Comparison of ENCODE assay signal across 16 cellular contexts in genomic region chr19:13883665-13884064, GRCh38. TPM values are rescaled to one million over a fixed set of nuclear protein-coding genes. Genes with fewer than 3 reads are reported as not detected.
DNase-seq lines count a peak whose midpoint lies in the region; ATAC-seq, FAIRE-seq and TF ChIP-seq lines count a peak whose summit lies in the region.
"Had no signal": no experiment of that assay in that cellular context is flagged by ENCODE, and none has a peak within 500 bp of the region (broad histone marks: within the 10 kb centered on the region; RNA-seq: fewer than 3 reads in every experiment).

No MANE protein-coding gene starts in this region.

- no peaks in the 10 kb centered on the region for H3K9me3 ChIP-seq in CD4-positive, alpha-beta T cell (ENCODE audit: control insufficient read depth, low read length)
- H3K9me3 ChIP-seq in astrocyte (ENCODE audit: insufficient read depth, low read depth, low read length), result no peaks in the 10 kb centered on the region
- H3K9me3 ChIP-seq in kidney (ENCODE audit: control insufficient read depth in 1 of 2, low read length in 2 of 2), result no peaks in the 10 kb centered on the region
- no peaks in the 10 kb centered on the region for H3K9me3 ChIP-seq in psoas muscle

- no peak overlapping the region for H3K27ac Mint-ChIP-seq in CD4-positive, alpha-beta T cell
- peak overlapping the region; percentile 53 for H3K27ac Mint-ChIP-seq in astrocyte (ENCODE audit: unreplicated experiment)
- H3K27ac Mint-ChIP-seq: memory B cell had no signal

- no peaks in the 10 kb centered on the region for H3K27me3 Mint-ChIP-seq in CD4-positive, alpha-beta T cell
- peaks cover 6% of the 10 kb centered on the region for H3K27me3 Mint-ChIP-seq in astrocyte (ENCODE audit: low read depth, unreplicated experiment)
- H3K27me3 Mint-ChIP-seq: memory B cell, progenitor cell of endocrine pancreas had no signal

- POLR2A ChIA-PET in AG04449 (lab: Yijun Ruan, JAX), result no interaction called here
- POLR2A ChIA-PET in CD4-positive, alpha-beta T cell (lab: Charles Lee), result no interaction called here

- H3K4me3 ChIP-seq in AG04449 (ENCODE audit: low read depth, low read length) (no peak overlapping the region), astrocyte (ENCODE audit: insufficient read depth, low read depth, low read length) (no peak overlapping the region), kidney epithelial cell (ENCODE audit: low read depth, low read length) (no peak overlapping the region), kidney (ENCODE audit: low read length in 2 of 2) (no peak overlapping the region), psoas muscle (no peak overlapping the region)
- H3K4me3 ChIP-seq: hepatocyte had no signal

- CTCF ChIA-PET in AG04449 (lab: Yijun Ruan, JAX), result interaction anchor here (0.9 to 13.2 kb wide), 8 partner anchors 10 to 264 kb away, joined by 3 to 184 read pairs (median 6); partner anchors contain the start of genes CC2D1A and MISP3
- CTCF ChIA-PET in CD4-positive, alpha-beta T cell (lab: Charles Lee), result interaction anchor here (0.6 to 1.1 kb wide), 2 partner anchors 187 to 689 kb away, joined by 3 read pairs; no protein-coding TSS in a partner anchor

- FAIRE-seq in astrocyte (lab: Jason Lieb, UNC), result no peak
- FAIRE-seq in kidney (lab: Jason Lieb, UNC), result no peak
- FAIRE-seq in HTR-8/SVneo (lab: Jason Lieb, UNC), result no peak
- FAIRE-seq: RCC 7860 had no signal

- no peaks in the 10 kb centered on the region for H3K36me3 Mint-ChIP-seq in CD4-positive, alpha-beta T cell (ENCODE audit: low read depth)
- no peaks in the 10 kb centered on the region for H3K36me3 Mint-ChIP-seq in astrocyte (ENCODE audit: low read depth, unreplicated experiment)
- H3K36me3 Mint-ChIP-seq: memory B cell had no signal

- no peaks in the 10 kb centered on the region for H3K27me3 ChIP-seq in CD4-positive, alpha-beta T cell (ENCODE audit: control insufficient read depth, insufficient read depth, low read length)
- H3K27me3 ChIP-seq in astrocyte (ENCODE audit: insufficient read depth, low read length) (peaks cover 2% of the 10 kb centered on the region), kidney epithelial cell (ENCODE audit: control insufficient read depth, insufficient read depth, low read length) (peaks cover 5% of the 10 kb centered on the region), psoas muscle (ENCODE audit: insufficient read depth in 3 of 3, low read length in 2 of 3) (no peaks in the 10 kb centered on the region)
- H3K27me3 ChIP-seq: hepatocyte had no signal

- TF ChIP-seq CTCF in AG04449 (IDR thresholded peaks at IDR 0.05; ENCODE audit: insufficient read depth, low read length, missing control alignments), result peak; percentile 36
- no peak for TF ChIP-seq CTCF in CD4-positive, alpha-beta T cell (IDR thresholded peaks at IDR 0.05)
- TF ChIP-seq CTCF in astrocyte (IDR thresholded peaks at IDR 0.05; ENCODE audit: insufficient read depth, low read depth, low read length), result peak; percentile 11
- TF ChIP-seq CTCF in kidney epithelial cell (IDR thresholded peaks at IDR 0.05; ENCODE audit: insufficient read depth, low read length, poor library complexity, severe bottlenecking), result peak; percentile 25
- TF ChIP-seq CTCF in kidney (IDR thresholded peaks at IDR 0.05; ENCODE audit: borderline replicate concordance, extremely low read depth, insufficient read depth), result no peak
- no peak for TF ChIP-seq CTCF in psoas muscle (IDR thresholded peaks at IDR 0.05)

- no peaks in the 10 kb centered on the region for H3K79me2 ChIP-seq in astrocyte (ENCODE audit: insufficient read depth, low read length)
- H3K79me2 ChIP-seq: hepatocyte had no signal

- H3K27ac ChIP-seq in CD4-positive, alpha-beta T cell (ENCODE audit: low read depth, low read length), result no peak overlapping the region
- H3K27ac ChIP-seq in astrocyte (ENCODE audit: low read depth, low read length), result no peak overlapping the region
- no peak overlapping the region for H3K27ac ChIP-seq in kidney (ENCODE audit: low read depth in 2 of 2, low read length in 2 of 2)
- H3K27ac ChIP-seq in psoas muscle, result no peak overlapping the region
- H3K27ac ChIP-seq: hepatocyte had no signal

- intact Hi-C loops in CD4-positive, alpha-beta T cell (cut with DNase I, micrococcal nuclease), result loop anchor here (5.0 to 10.0 kb wide), 4 partner anchors 69 to 591 kb away; partner anchors contain the start of genes ADGRL1 (in 1 of the 2), DCAF15 (in 1 of the 2) and PTGER1 (in 1 of the 2)
- intact Hi-C loops in kidney (cut with DNase I) (loop anchor here (10.0 kb wide), 1 partner anchor 171 kb away; no protein-coding TSS in a partner anchor), psoas muscle (cut with DNase I) (loop anchor here (5.0 to 10.0 kb wide), 2 partner anchors 189 to 461 kb away; partner anchors contain the start of gene MISP3 (in 1 of the 2))

- peaks cover 41% of the 10 kb centered on the region for H3K4me1 Mint-ChIP-seq in CD4-positive, alpha-beta T cell (ENCODE audit: low read depth)
- H3K4me1 Mint-ChIP-seq in astrocyte (ENCODE audit: low read depth, unreplicated experiment), result peaks cover 16% of the 10 kb centered on the region

- H3K36me3 ChIP-seq in astrocyte (ENCODE audit: insufficient read depth, low read length) (no peaks in the 10 kb centered on the region), kidney epithelial cell (ENCODE audit: control insufficient read depth, insufficient read depth, low read length) (no peaks in the 10 kb centered on the region), kidney (ENCODE audit: control insufficient read depth in 1 of 2, insufficient read depth in 2 of 2, low read length in 2 of 2) (no peaks in the 10 kb centered on the region), psoas muscle (ENCODE audit: insufficient read depth in 1 of 2, low read depth in 1 of 2) (no peaks in the 10 kb centered on the region)

- 65 to 79% (median 70%) methylated on average over 6 of the region's 6 CpGs for WGBS in psoas muscle, 3 donors

- H3K9me3 Mint-ChIP-seq in CD4-positive, alpha-beta T cell, result no peaks in the 10 kb centered on the region
- no peaks in the 10 kb centered on the region for H3K9me3 Mint-ChIP-seq in astrocyte (ENCODE audit: unreplicated experiment)
- H3K9me3 Mint-ChIP-seq: memory B cell had no signal

- ATAC-seq in CD4-positive, alpha-beta T cell (ENCODE audit: poor library complexity), result no peak
- ATAC-seq in psoas muscle, result no peak
- ATAC-seq: stimulated activated naive CD8-positive, alpha-beta T cell treated with anti-CD3 and anti-CD28 coated beads, Interleukin-15, Interleukin-2, amounts not matched to agents 100 U/mL and 50 U/mL, for 24 hours had no signal

- H3K4me3 Mint-ChIP-seq in CD4-positive, alpha-beta T cell, result peak overlapping the region; percentile 38
- peak overlapping the region; percentile 21 for H3K4me3 Mint-ChIP-seq in astrocyte (ENCODE audit: unreplicated experiment)
- H3K4me3 Mint-ChIP-seq: memory B cell had no signal

- H3K4me1 ChIP-seq in astrocyte (ENCODE audit: insufficient read depth, low read length) (peaks cover 24% of the 10 kb centered on the region), kidney (ENCODE audit: control insufficient read depth in 1 of 2, insufficient read depth in 1 of 2, low read depth in 1 of 2, low read length in 2 of 2) (peaks cover 0 to 13% of the 10 kb centered on the region in 2 donors), psoas muscle (peaks cover 15% of the 10 kb centered on the region)

- H3K4me2 ChIP-seq in astrocyte (ENCODE audit: low read length), result no peak overlapping the region
- H3K4me2 ChIP-seq: hepatocyte had no signal

- no peak for DNase-seq in AG04449 (ENCODE audit: low read depth, low spot score)
- DNase-seq in CD4-positive, alpha-beta T cell, result no peak
- no peak for DNase-seq in astrocyte (ENCODE audit: low read depth)
- no peak for DNase-seq in kidney epithelial cell (ENCODE audit: low read depth)
- no peak for DNase-seq in GM19238 (ENCODE audit: insufficient read length, low spot score)
- DNase-seq in kidney, result no peak
- DNase-seq in HTR-8/SVneo (ENCODE audit: insufficient read length, low spot score), result no peak
- DNase-seq in psoas muscle, result no peak
- DNase-seq: activated CD8-positive, alpha-beta memory T cell treated with anti-CD3 and anti-CD28 coated beads for 24 hours; NCI-H345; stimulated activated CD4-positive, alpha-beta T cell treated with anti-CD3 and anti-CD28 coated beads, Interleukin-1b, Interleukin-23, amount 100 ng/mL, for 48 hours; stimulated activated naive CD8-positive, alpha-beta T cell treated with anti-CD3 and anti-CD28 coated beads, Interleukin-15, Interleukin-2, amounts not matched to agents 100 U/mL and 50 U/mL, for 24 hours had no signal

- no peak overlapping the region for H3K9ac ChIP-seq in astrocyte (ENCODE audit: low read length)
- no peak overlapping the region for H3K9ac ChIP-seq in kidney (ENCODE audit: low read length in 2 of 2)

- H4K20me1 ChIP-seq in astrocyte (ENCODE audit: insufficient read depth, low read length), result no peaks in the 10 kb centered on the region

- H2AFZ ChIP-seq in astrocyte (ENCODE audit: low read depth, low read length), result no peak overlapping the region
- H2AFZ ChIP-seq: hepatocyte had no signal

RNA-seq across cellular contexts. Expression of gene NANOS3, which starts 6.7 kb away (rescaled TPM):
- total RNA-seq in CD4-positive, alpha-beta T cell, result under 1 TPM in 1 of 2 experiments, not detected in 1; 0.87 TPM
- total RNA-seq in astrocyte (1.1 and 2.9 TPM in 2 replicates), kidney epithelial cell (0.68 TPM in 1 of 2 replicates, not detected in the other), kidney (0.35 TPM), psoas muscle (not detected)
- polyA plus RNA-seq in kidney (ENCODE audit: insufficient read depth, low read depth, low replicate concordance) (not detected), psoas muscle (not detected)

RNA-seq across cellular contexts. Expression of gene BRME1, which starts 22.3 kb away (rescaled TPM):
- total RNA-seq in CD4-positive, alpha-beta T cell, result 1 to 10 TPM; 1.1 to 1.3 TPM
- total RNA-seq in astrocyte (0.68 and 0.91 TPM in 2 replicates), kidney epithelial cell (1.7 and 2.5 TPM in 2 replicates), kidney (1.8 TPM), psoas muscle (1 to 10 TPM in 2 of 4 donors, under 1 TPM in 2; 0.27 to 1.5 (median 1.0) TPM)
- polyA plus RNA-seq in kidney (ENCODE audit: insufficient read depth, low read depth, low replicate concordance) (1.5 TPM), psoas muscle (1 to 10 TPM in 2 of 3 donors, under 1 TPM in 1; 0.86 to 2.5 (median 1.7) TPM)

RNA-seq across cellular contexts. Expression of gene CC2D1A, which starts 22.3 kb away (rescaled TPM):
- total RNA-seq in CD4-positive, alpha-beta T cell, result 10 to 100 TPM; 16.4 to 16.9 TPM
- total RNA-seq in astrocyte (22.6 and 27.3 TPM in 2 replicates), kidney epithelial cell (26.5 and 32.0 TPM in 2 replicates), kidney (36.9 TPM), psoas muscle (10 to 100 TPM; 21.1 to 26.1 (median 24.6) TPM)
- polyA plus RNA-seq in kidney (ENCODE audit: insufficient read depth, low read depth, low replicate concordance) (28.8 TPM), psoas muscle (10 to 100 TPM; 20.1 to 31.7 (median 23.1) TPM)

RNA-seq across cellular contexts. Expression of gene PODNL1, which starts 54.6 kb away (rescaled TPM):
- total RNA-seq in CD4-positive, alpha-beta T cell, result not detected
- total RNA-seq in astrocyte (3.3 and 3.7 TPM in 2 replicates), kidney epithelial cell (not detected in 2 replicates), kidney (3.0 TPM), psoas muscle (1 to 10 TPM in 1 of 4 donors, under 1 TPM in 3; 0.18 to 1.3 (median 0.39) TPM)
- polyA plus RNA-seq in kidney (ENCODE audit: insufficient read depth, low read depth, low replicate concordance) (not detected), psoas muscle (1 to 10 TPM in 1 of 3 donors, under 1 TPM in 2; 0.07 to 1.3 (median 0.25) TPM)
- total RNA-seq: progenitor cell of endocrine pancreas had no signal

Comparison
In these comparisons a context has a peak if more than half of its experiments do, and no peak if none do; other contexts are left out.
1. CTCF ChIP-seq: peak in AG04449 (single experiment), astrocyte (single experiment) and kidney epithelial cell (single experiment); none in CD4-positive, alpha-beta T cell (single experiment), kidney (single experiment) and psoas muscle (single experiment).